Comparison of ENCODE assay signal across 12 cellular contexts in genomic region chr10:117461766-117462423, GRCh38.
A peak's percentile ranks its signal among the peaks of the same experiment; 100 is the strongest.
DNase-seq lines count a peak whose midpoint lies in the region; ATAC-seq and TF ChIP-seq lines count a peak whose summit lies in the region.
"Had no signal": no experiment of that assay in that cellular context is flagged by ENCODE, and none has a peak within 500 bp of the region (broad histone marks: within the 10 kb centered on the region; RNA-seq: fewer than 3 reads in every experiment).

No MANE protein-coding gene starts in this region.

- WGBS in esophagus squamous epithelium, 2 donors, result 19 to 41% methylated on average over 3 to 7 of the region's 7 CpGs

- peaks cover 0 to 40% (median 20%) of the 10 kb centered on the region in 3 donors for H3K4me1 ChIP-seq in esophagus squamous epithelium
- peaks cover 19% of the 10 kb centered on the region for H3K4me1 ChIP-seq in rectal smooth muscle tissue (ENCODE audit: control insufficient read depth, insufficient read depth, low read length)
- no peaks in the 10 kb centered on the region for H3K4me1 ChIP-seq in effector memory CD4-positive, alpha-beta T cell (ENCODE audit: control insufficient read depth, insufficient read depth, low read length, poor library complexity, severe bottlenecking)

- intact Hi-C loops in esophagus squamous epithelium (cut with DNase I), result no loop called here

- TF ChIP-seq CTCF in esophagus squamous epithelium (IDR thresholded peaks at IDR 0.05), result no peak

- no peaks in the 10 kb centered on the region for H3K36me3 ChIP-seq in esophagus squamous epithelium
- no peaks in the 10 kb centered on the region for H3K36me3 ChIP-seq in rectal smooth muscle tissue (ENCODE audit: control insufficient read depth, insufficient read depth, low read length)
- no peaks in the 10 kb centered on the region for H3K36me3 ChIP-seq in effector memory CD4-positive, alpha-beta T cell (ENCODE audit: control insufficient read depth, insufficient read depth, low read length)
- H3K36me3 ChIP-seq: stomach had no signal

- peaks cover 0 to 8% (median 0%) of the 10 kb centered on the region in 3 donors for H3K9me3 ChIP-seq in esophagus squamous epithelium
- H3K9me3 ChIP-seq in effector memory CD4-positive, alpha-beta T cell (ENCODE audit: control insufficient read depth, low read length), result no peaks in the 10 kb centered on the region

- peak overlapping the region; percentile 60 to 71 (median 64) for H3K27ac ChIP-seq in esophagus squamous epithelium
- peak overlapping the region; percentile 96 for H3K27ac ChIP-seq in rectal smooth muscle tissue (ENCODE audit: low read depth, low read length)
- H3K27ac ChIP-seq in effector memory CD4-positive, alpha-beta T cell (ENCODE audit: insufficient read depth, low read length, poor library complexity, severe bottlenecking), result no peak overlapping the region
- H3K27ac ChIP-seq: stomach had no signal

- DNase-seq in ELF-1 (ENCODE audit: low read depth, low spot score), result peak; percentile 80
- DNase-seq in NCI-H69 (lab: John Stamatoyannopoulos, UW), result peak; percentile 58
- no peak for DNase-seq in esophagus squamous epithelium (lab: John Stamatoyannopoulos, UW)
- DNase-seq in effector memory CD4-positive, alpha-beta T cell, result no peak
- no peak for DNase-seq in DMS53 (lab: John Stamatoyannopoulos, UW)
- DNase-seq in NCI-H2171 treated with DMSO at 0.1 percent for 48 hours (lab: John Stamatoyannopoulos, UW), result no peak
- DNase-seq: natural killer cell, NCI-H1417 treated with DMSO at 0.1 percent for 48 hours, stomach had no signal

- peaks cover 0 to 11% (median 0%) of the 10 kb centered on the region in 4 donors for H3K27me3 ChIP-seq in esophagus squamous epithelium
- no peaks in the 10 kb centered on the region for H3K27me3 ChIP-seq in rectal smooth muscle tissue (ENCODE audit: control insufficient read depth, insufficient read depth, low read length)
- no peaks in the 10 kb centered on the region for H3K27me3 ChIP-seq in effector memory CD4-positive, alpha-beta T cell (replicated peaks; ENCODE audit: control insufficient read depth, insufficient read depth, low read length, poor library complexity, severe bottlenecking)

- H3K4me3 ChIP-seq in esophagus squamous epithelium (no peak overlapping the region), rectal smooth muscle tissue (ENCODE audit: low read length) (no peak overlapping the region)
- H3K4me3 ChIP-seq in effector memory CD4-positive, alpha-beta T cell (ENCODE audit: insufficient read depth, low read depth, low read length, poor library complexity, severe bottlenecking), result no peak overlapping the region
- H3K4me3 ChIP-seq: stomach had no signal

- ATAC-seq in GM19455 (IDR thresholded peaks at IDR 0.05; ENCODE audit: unreplicated experiment), result no peak
- ATAC-seq: activated CD4-positive, CD25-positive, alpha-beta regulatory T cell treated with anti-CD3 and anti-CD28 coated beads, Interleukin-2, amount 50 U/mL, for 24 hours; natural killer cell had no signal

- no peak overlapping the region for H3K9ac ChIP-seq in rectal smooth muscle tissue (ENCODE audit: low read length)

- TF ChIP-seq POLR2A in esophagus squamous epithelium (IDR thresholded peaks at IDR 0.05), result no peak

Comparison
In these comparisons a context has a peak if more than half of its experiments do, and no peak if none do; other contexts are left out.
1. DNase-seq: peak in ELF-1 (single experiment) and NCI-H69 (single experiment); none in esophagus squamous epithelium (single experiment), effector memory CD4-positive, alpha-beta T cell (0 of 3), DMS53 (single experiment) and NCI-H2171 treated with DMSO at 0.1 percent for 48 hours (single experiment).